ENCODE assay signal across 11 cellular contexts in genomic region chr22:50601669-50602337, GRCh38. TPM values are rescaled to one million over a fixed set of nuclear protein-coding genes. Genes with fewer than 3 reads are reported as not detected.
DNase-seq lines count a peak whose midpoint lies in the region; ATAC-seq and TF ChIP-seq lines count a peak whose summit lies in the region.
"Had no signal": no experiment of that assay in that cellular context is flagged by ENCODE, and none has a peak within 500 bp of the region (broad histone marks: within the 10 kb centered on the region; RNA-seq: fewer than 3 reads in every experiment).

No MANE protein-coding gene starts in this region.

- H3K9me3 ChIP-seq in Panc1 (ENCODE audit: control insufficient read depth, insufficient read depth, low read depth, low read length) = no peaks in the 10 kb centered on the region
- H3K9me3 ChIP-seq in endocrine pancreas (ENCODE audit: control insufficient read depth, low read length) = no peaks in the 10 kb centered on the region
- H3K9me3 ChIP-seq: BLaER1 had no signal

- peaks cover 3% of the 10 kb centered on the region; the same call in 1 of the 2 replicates for H3K4me1 ChIP-seq in Panc1 (ENCODE audit: control insufficient read depth, insufficient read depth, low read length)
- H3K4me1 ChIP-seq in endocrine pancreas (ENCODE audit: control insufficient read depth, insufficient read depth, low read length) = no peaks in the 10 kb centered on the region

- intact Hi-C loops in Panc1 (cut with micrococcal nuclease; ENCODE audit: unreplicated experiment) = no loop called here

- peak overlapping the region; percentile 58 for H3K9ac ChIP-seq in endocrine pancreas (ENCODE audit: control insufficient read depth, insufficient read depth, low read length)
- H3K9ac ChIP-seq: BLaER1 had no signal

- peaks cover 21% of the 10 kb centered on the region for H3K27me3 Mint-ChIP-seq in activated naive CD4-positive, alpha-beta T cell treated with anti-CD3 and anti-CD28 coated beads, Interleukin-2, amount 50 U/mL, for 24 hours
- peaks cover 58% of the 10 kb centered on the region for H3K27me3 Mint-ChIP-seq in stimulated activated memory B cell treated with anti-CD40 and anti-IgM and Interleukin-4, amounts not matched to agents 10 μg/mL and 1 μg/mL and 100 μg/mL, for 72 hours

- ATAC-seq in activated naive CD4-positive, alpha-beta T cell treated with anti-CD3 and anti-CD28 coated beads, Interleukin-2, amount 50 U/mL, for 72 hours = no peak
- ATAC-seq in Panc1 (no peak), GM21447 (IDR thresholded peaks at IDR 0.05; ENCODE audit: unreplicated experiment) (no peak)
- no peak for ATAC-seq in stimulated activated memory B cell treated with anti-CD40 and anti-IgM and Interleukin-4, amounts not matched to agents 10 μg/mL and 1 μg/mL and 100 μg/mL, for 72 hours

- no peak for DNase-seq in activated naive CD4-positive, alpha-beta T cell treated with anti-CD3 and anti-CD28 coated beads, Interleukin-2, amount 50 U/mL, for 72 hours (ENCODE audit: low spot score in 2 of 2)
- DNase-seq in Panc1 (ENCODE audit: low read depth, low spot score) = no peak
- no peak for DNase-seq in SKM-1 (lab: John Stamatoyannopoulos, UW; ENCODE audit: unreplicated experiment)
- no peak for DNase-seq in mesenteric fat pad (ENCODE audit: low spot score)
- DNase-seq: NCI-H1417 treated with DMSO at 0.1 percent for 48 hours had no signal

- CTCF ChIA-PET in Panc1 (lab: Charles Lee) = no interaction called here

- no peak for TF ChIP-seq CTCF in Panc1 (IDR thresholded peaks at IDR 0.05)

- no peaks in the 10 kb centered on the region for H3K9me3 Mint-ChIP-seq in activated naive CD4-positive, alpha-beta T cell treated with anti-CD3 and anti-CD28 coated beads, Interleukin-2, amount 50 U/mL, for 24 hours
- H3K9me3 Mint-ChIP-seq in activated naive CD4-positive, alpha-beta T cell treated with anti-CD3 and anti-CD28 coated beads, Interleukin-2, amount 50 U/mL, for 72 hours = no peaks in the 10 kb centered on the region
- no peaks in the 10 kb centered on the region for H3K9me3 Mint-ChIP-seq in stimulated activated memory B cell treated with anti-CD40 and anti-IgM and Interleukin-4, amounts not matched to agents 10 μg/mL and 1 μg/mL and 100 μg/mL, for 72 hours

- peak overlapping the region; percentile 87 for H3K4me3 Mint-ChIP-seq in activated naive CD4-positive, alpha-beta T cell treated with anti-CD3 and anti-CD28 coated beads, Interleukin-2, amount 50 U/mL, for 24 hours
- peak overlapping the region; percentile 38 for H3K4me3 Mint-ChIP-seq in stimulated activated memory B cell treated with anti-CD40 and anti-IgM and Interleukin-4, amounts not matched to agents 10 μg/mL and 1 μg/mL and 100 μg/mL, for 72 hours

- H3K36me3 ChIP-seq in Panc1 (ENCODE audit: control insufficient read depth, insufficient read depth, low read length) = no peaks in the 10 kb centered on the region
- peaks cover 2% of the 10 kb centered on the region for H3K36me3 ChIP-seq in endocrine pancreas (ENCODE audit: control insufficient read depth, insufficient read depth, low read length)
- H3K36me3 ChIP-seq: BLaER1 had no signal

- in situ Hi-C loops in Panc1 (cut with HindIII; ENCODE audit: low pct_unique_long_range_greater_than_20kb, low sequenced_read_pairs) = no loop called here

- H3K4me1 Mint-ChIP-seq in activated naive CD4-positive, alpha-beta T cell treated with anti-CD3 and anti-CD28 coated beads, Interleukin-2, amount 50 U/mL, for 24 hours = peaks cover 8% of the 10 kb centered on the region
- peaks cover 4% of the 10 kb centered on the region for H3K4me1 Mint-ChIP-seq in stimulated activated memory B cell treated with anti-CD40 and anti-IgM and Interleukin-4, amounts not matched to agents 10 μg/mL and 1 μg/mL and 100 μg/mL, for 72 hours

- H3K4me3 ChIP-seq in Panc1 (ENCODE audit: low read depth in 2 of 2, low read length in 2 of 2) = peak overlapping the region; percentile 53 to 56
- peak overlapping the region; percentile 15 for H3K4me3 ChIP-seq in endocrine pancreas (ENCODE audit: control insufficient read depth, insufficient read depth, low read length)
- H3K4me3 ChIP-seq: BLaER1 had no signal

- no peak overlapping the region for H3K27ac ChIP-seq in Panc1 (ENCODE audit: low read length)
- H3K27ac ChIP-seq: BLaER1 had no signal

- peak overlapping the region; percentile 80 for H3K27ac Mint-ChIP-seq in activated naive CD4-positive, alpha-beta T cell treated with anti-CD3 and anti-CD28 coated beads, Interleukin-2, amount 50 U/mL, for 24 hours
- no peak overlapping the region for H3K27ac Mint-ChIP-seq in activated naive CD4-positive, alpha-beta T cell treated with anti-CD3 and anti-CD28 coated beads, Interleukin-2, amount 50 U/mL, for 72 hours
- H3K27ac Mint-ChIP-seq in stimulated activated memory B cell treated with anti-CD40 and anti-IgM and Interleukin-4, amounts not matched to agents 10 μg/mL and 1 μg/mL and 100 μg/mL, for 72 hours = no peak overlapping the region

- H3K36me3 Mint-ChIP-seq in activated naive CD4-positive, alpha-beta T cell treated with anti-CD3 and anti-CD28 coated beads, Interleukin-2, amount 50 U/mL, for 24 hours = peaks cover 3% of the 10 kb centered on the region
- peaks cover 0 to 15% of the 10 kb centered on the region in 2 donors for H3K36me3 Mint-ChIP-seq in activated naive CD4-positive, alpha-beta T cell treated with anti-CD3 and anti-CD28 coated beads, Interleukin-2, amount 50 U/mL, for 72 hours
- peaks cover 10% of the 10 kb centered on the region for H3K36me3 Mint-ChIP-seq in stimulated activated memory B cell treated with anti-CD40 and anti-IgM and Interleukin-4, amounts not matched to agents 10 μg/mL and 1 μg/mL and 100 μg/mL, for 72 hours

- H3K27me3 ChIP-seq in Panc1 (ENCODE audit: control insufficient read depth, insufficient read depth, low read length) = no peaks in the 10 kb centered on the region
- H3K27me3 ChIP-seq in endocrine pancreas (ENCODE audit: control insufficient read depth, insufficient read depth, low read length) = no peaks in the 10 kb centered on the region

- no TSS peak for BruUV-seq in Panc1 (replicated peaks; lab: Mats Ljungman, UMichigan)

- POLR2A ChIA-PET in Panc1 (lab: Charles Lee) = no interaction called here

RNA-seq across cellular contexts. Expression of gene MAPK8IP2, which starts 1.2 kb away (rescaled TPM):
- under 1 TPM; 0.27 to 0.54 TPM for total RNA-seq in activated naive CD4-positive, alpha-beta T cell treated with anti-CD3 and anti-CD28 coated beads, Interleukin-2, amount 50 U/mL, for 72 hours
- total RNA-seq in Panc1 (2021; ENCODE audit: unreplicated experiment) (38.4 TPM), mesenteric fat pad (0.58 TPM)
- 40.2 TPM for polyA plus RNA-seq in Panc1 (2012; ENCODE audit: insufficient read length)

RNA-seq across cellular contexts. Expression of gene CHKB, which starts 19.2 kb away (rescaled TPM):
- total RNA-seq in activated naive CD4-positive, alpha-beta T cell treated with anti-CD3 and anti-CD28 coated beads, Interleukin-2, amount 50 U/mL, for 72 hours = 100 to 1,000 TPM in 1 of 2 donors, 10 to 100 TPM in 1; 83.8 to 127 TPM
- 43.5 TPM for total RNA-seq in Panc1 (2021; ENCODE audit: unreplicated experiment)
- 33.1 TPM for polyA plus RNA-seq in Panc1 (2012; ENCODE audit: insufficient read length)
- 47.6 TPM for total RNA-seq in mesenteric fat pad

RNA-seq across cellular contexts. Expression of gene CPT1B, which starts 23.6 kb away (rescaled TPM):
- 10 to 100 TPM; 61.8 to 92.2 TPM for total RNA-seq in activated naive CD4-positive, alpha-beta T cell treated with anti-CD3 and anti-CD28 coated beads, Interleukin-2, amount 50 U/mL, for 72 hours
- total RNA-seq in Panc1 (2021; ENCODE audit: unreplicated experiment) = 18.4 TPM
- polyA plus RNA-seq in Panc1 (2012; ENCODE audit: insufficient read length) = 19.9 TPM
- 10.4 TPM for total RNA-seq in mesenteric fat pad

RNA-seq across cellular contexts. Expression of gene ARSA, which starts 26.1 kb away (rescaled TPM):
- 10 to 100 TPM; 23.8 to 24.7 TPM for total RNA-seq in activated naive CD4-positive, alpha-beta T cell treated with anti-CD3 and anti-CD28 coated beads, Interleukin-2, amount 50 U/mL, for 72 hours
- total RNA-seq in Panc1 (2021; ENCODE audit: unreplicated experiment) = 43.8 TPM
- polyA plus RNA-seq in Panc1 (2012; ENCODE audit: insufficient read length) = 39.5 TPM
- 50.4 TPM for total RNA-seq in mesenteric fat pad

RNA-seq across cellular contexts. Expression of gene SYCE3, which starts 39.1 kb away (rescaled TPM):
- total RNA-seq in activated naive CD4-positive, alpha-beta T cell treated with anti-CD3 and anti-CD28 coated beads, Interleukin-2, amount 50 U/mL, for 72 hours = 1 to 10 TPM in 1 of 2 donors, under 1 TPM in 1; 0.80 to 3.9 TPM
- total RNA-seq in Panc1 (2021; ENCODE audit: unreplicated experiment) (not detected), mesenteric fat pad (not detected)
- 1.7 TPM for polyA plus RNA-seq in Panc1 (2012; ENCODE audit: insufficient read length)
- total RNA-seq: mucosa of gallbladder had no signal

Comparison
In these comparisons a context has a peak if more than half of its experiments do, and no peak if none do; other contexts are left out.
1. RNA of gene MAPK8IP2, which starts 1.2 kb away (total RNA-seq): 38.4 TPM in Panc1 (single experiment); 0.58 TPM in mesenteric fat pad (single experiment) and 0.27 to 0.54 TPM in activated naive CD4-positive, alpha-beta T cell treated with anti-CD3 and anti-CD28 coated beads, Interleukin-2, amount 50 U/mL, for 72 hours; every median in the first group is over 10 times any median in the second.